In genomic region chr10:79077488-79078173, GRCh38 we compare ENCODE assay signal across 1 cellular context.
TF ChIP-seq lines count a peak whose summit lies in the region.

No MANE protein-coding gene starts in this region.

TF ChIP-seq in A549, 52 proteins besides CTCF, POLR2A, EP300 and RAD21:
- no peak for TF ChIP-seq JUNB (IDR thresholded peaks at IDR 0.05)
- TF ChIP-seq HOXB5 (CRISPR knock-in tag; IDR thresholded peaks at IDR 0.05): no peak
- no peak for TF ChIP-seq TFCP2L1 (CRISPR knock-in tag; IDR thresholded peaks at IDR 0.05)
- TF ChIP-seq, protein P1, sequence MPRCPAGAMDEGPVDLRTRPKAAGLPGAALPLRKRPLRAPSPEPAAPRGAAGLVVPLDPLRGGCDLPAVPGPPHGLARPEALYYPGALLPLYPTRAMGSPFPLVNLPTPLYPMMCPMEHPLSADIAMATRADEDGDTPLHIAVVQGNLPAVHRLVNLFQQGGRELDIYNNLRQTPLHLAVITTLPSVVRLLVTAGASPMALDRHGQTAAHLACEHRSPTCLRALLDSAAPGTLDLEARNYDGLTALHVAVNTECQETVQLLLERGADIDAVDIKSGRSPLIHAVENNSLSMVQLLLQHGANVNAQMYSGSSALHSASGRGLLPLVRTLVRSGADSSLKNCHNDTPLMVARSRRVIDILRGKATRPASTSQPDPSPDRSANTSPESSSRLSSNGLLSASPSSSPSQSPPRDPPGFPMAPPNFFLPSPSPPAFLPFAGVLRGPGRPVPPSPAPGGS (IDR thresholded peaks at IDR 0.05): no peak
- TF ChIP-seq, protein P2, sequence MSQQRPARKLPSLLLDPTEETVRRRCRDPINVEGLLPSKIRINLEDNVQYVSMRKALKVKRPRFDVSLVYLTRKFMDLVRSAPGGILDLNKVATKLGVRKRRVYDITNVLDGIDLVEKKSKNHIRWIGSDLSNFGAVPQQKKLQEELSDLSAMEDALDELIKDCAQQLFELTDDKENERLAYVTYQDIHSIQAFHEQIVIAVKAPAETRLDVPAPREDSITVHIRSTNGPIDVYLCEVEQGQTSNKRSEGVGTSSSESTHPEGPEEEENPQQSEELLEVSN (IDR thresholded peaks at IDR 0.05; ENCODE audit: borderline replicate concordance, low read depth): no peak
- TF ChIP-seq PHF8 (IDR thresholded peaks at IDR 0.05; ENCODE audit: borderline replicate concordance, low read depth): no peak
- no peak for TF ChIP-seq ZFP36 (IDR thresholded peaks at IDR 0.05; ENCODE audit: borderline replicate concordance, partially characterized antibody)
- no peak for TF ChIP-seq HOXA7 (CRISPR knock-in tag; IDR thresholded peaks at IDR 0.05)
- TF ChIP-seq FOSB (CRISPR knock-in tag; IDR thresholded peaks at IDR 0.05): no peak
- no peak for TF ChIP-seq KDM1A (IDR thresholded peaks at IDR 0.05; ENCODE audit: low read depth)
- TF ChIP-seq EHF (CRISPR knock-in tag; IDR thresholded peaks at IDR 0.05): no peak
- TF ChIP-seq BHLHE40 (IDR thresholded peaks at IDR 0.05; ENCODE audit: low read depth, low read length): no peak
- TF ChIP-seq HES2 (IDR thresholded peaks at IDR 0.05): no peak
- TF ChIP-seq MAFK (IDR thresholded peaks at IDR 0.05; ENCODE audit: partially characterized antibody): no peak
- no peak for TF ChIP-seq POLR2AphosphoS2 (conservative IDR thresholded peaks at IDR 0.05; ENCODE audit: low read length)
